In genomic region chr10:123327450-123327849, GRCh38 we compare ENCODE assay signal across 17 cellular contexts.
DNase-seq lines count a peak whose midpoint lies in the region; ATAC-seq and TF ChIP-seq lines count a peak whose summit lies in the region.
"Had no signal": no experiment of that assay in that cellular context is flagged by ENCODE, and none has a peak within 500 bp of the region (broad histone marks: within the 10 kb centered on the region; RNA-seq: fewer than 3 reads in every experiment).

No MANE protein-coding gene starts in this region.

- TF ChIP-seq CTCF in GM10266 (IDR thresholded peaks at IDR 0.05; ENCODE audit: control insufficient read depth, insufficient read depth, low read depth, missing control alignments) = no peak
- no peak for TF ChIP-seq CTCF in left ventricle myocardium inferior (IDR thresholded peaks at IDR 0.05; ENCODE audit: borderline replicate concordance)

- H3K36me3 Mint-ChIP-seq in activated CD8-positive, alpha-beta memory T cell treated with anti-CD3 and anti-CD28 coated beads, Interleukin-2, amount 10 ng/mL, durations not matched to agents 7 days and 5 days = peaks cover 8% of the 10 kb centered on the region
- H3K36me3 Mint-ChIP-seq: type B pancreatic cell had no signal

- H3K4me1 ChIP-seq in left ventricle myocardium inferior = no peaks in the 10 kb centered on the region
- H3K4me1 ChIP-seq: Caco-2 had no signal

- H3K4me3 ChIP-seq in left ventricle myocardium inferior = no peak overlapping the region
- H3K4me3 ChIP-seq: A549, lung had no signal

- H3K36me3 ChIP-seq in left ventricle myocardium inferior = no peaks in the 10 kb centered on the region

- H3K27ac ChIP-seq in left ventricle myocardium inferior (replicated peaks) = no peak overlapping the region
- H3K27ac ChIP-seq: A549 had no signal

- peak; percentile 63 for ATAC-seq in GM19043 (IDR thresholded peaks at IDR 0.05; ENCODE audit: low read depth, unreplicated experiment)
- ATAC-seq in GM21786 (IDR thresholded peaks at IDR 0.05; ENCODE audit: unreplicated experiment) = peak; percentile 88
- ATAC-seq in HG03196 (IDR thresholded peaks at IDR 0.05; ENCODE audit: unreplicated experiment) = peak; percentile 78
- ATAC-seq in sciatic nerve = no peak
- ATAC-seq in activated CD8-positive, alpha-beta memory T cell treated with anti-CD3 and anti-CD28 coated beads, Interleukin-2, amount 10 ng/mL, durations not matched to agents 7 days and 5 days = no peak
- ATAC-seq: A549 had no signal

- no peaks in the 10 kb centered on the region for H3K27me3 Mint-ChIP-seq in activated CD8-positive, alpha-beta memory T cell treated with anti-CD3 and anti-CD28 coated beads, Interleukin-2, amount 10 ng/mL, durations not matched to agents 7 days and 5 days

- peaks cover 11% of the 10 kb centered on the region for H3K9me3 ChIP-seq in left ventricle myocardium inferior (replicated peaks)
- H3K9me3 ChIP-seq: A549, Caco-2 had no signal

- CTCF ChIA-PET in activated CD8-positive, alpha-beta memory T cell treated with anti-CD3 and anti-CD28 coated beads, Interleukin-2, amount 10 ng/mL, durations not matched to agents 7 days and 5 days (lab: Charles Lee) = no interaction called here

- peaks cover 2% of the 10 kb centered on the region for H3K9me3 Mint-ChIP-seq in activated CD8-positive, alpha-beta memory T cell treated with anti-CD3 and anti-CD28 coated beads, Interleukin-2, amount 10 ng/mL, durations not matched to agents 7 days and 5 days (ENCODE audit: low read depth)

- H3K4me3 Mint-ChIP-seq in activated CD8-positive, alpha-beta memory T cell treated with anti-CD3 and anti-CD28 coated beads, Interleukin-2, amount 10 ng/mL, durations not matched to agents 7 days and 5 days = no peak overlapping the region
- H3K4me3 Mint-ChIP-seq: type B pancreatic cell had no signal

- H3K27ac Mint-ChIP-seq in activated CD8-positive, alpha-beta memory T cell treated with anti-CD3 and anti-CD28 coated beads, Interleukin-2, amount 10 ng/mL, durations not matched to agents 7 days and 5 days = no peak overlapping the region
- H3K27ac Mint-ChIP-seq: type B pancreatic cell had no signal

- peaks cover 17% of the 10 kb centered on the region for H3K4me1 Mint-ChIP-seq in activated CD8-positive, alpha-beta memory T cell treated with anti-CD3 and anti-CD28 coated beads, Interleukin-2, amount 10 ng/mL, durations not matched to agents 7 days and 5 days

- intact Hi-C loops in sciatic nerve (cut with DNase I) = no loop called here
- intact Hi-C loops in left ventricle myocardium inferior (cut with micrococcal nuclease) = no loop called here

- DNase-seq in GM10266 (ENCODE audit: extremely low spot score) (peak; percentile 38), SK-N-DZ (ENCODE audit: low spot score) (no peak), sciatic nerve (ENCODE audit: low spot score) (no peak), left ventricle myocardium inferior (no peak)
- DNase-seq in activated CD8-positive, alpha-beta memory T cell treated with anti-CD3 and anti-CD28 coated beads, Interleukin-2, amount 10 ng/mL, durations not matched to agents 7 days and 5 days = no peak
- DNase-seq: activated CD4-positive, alpha-beta T cell treated with anti-CD3 and anti-CD28 coated beads, Interleukin-2, amount 50 U/mL, for 1 hour; activated naive CD4-positive, alpha-beta T cell treated with anti-CD3 and anti-CD28 coated beads, Interleukin-2, amount 50 U/mL, for 16 hours; Caco-2; NCI-H2081 treated with DMSO at 0.1 percent for 48 hours; small intestine; T-helper 1 cell had no signal

- no peaks in the 10 kb centered on the region for H3K27me3 ChIP-seq in left ventricle myocardium inferior (ENCODE audit: low read depth)

Comparison
In these comparisons a context has a peak if more than half of its experiments do, and no peak if none do; other contexts are left out.
1. ATAC-seq: peak in GM19043 (single experiment), GM21786 (single experiment) and HG03196 (single experiment); none in sciatic nerve (single experiment) and activated CD8-positive, alpha-beta memory T cell treated with anti-CD3 and anti-CD28 coated beads, Interleukin-2, amount 10 ng/mL, durations not matched to agents 7 days and 5 days (single experiment).